18 cellular contexts compared by ENCODE assay signal in the genomic region with DNA sequence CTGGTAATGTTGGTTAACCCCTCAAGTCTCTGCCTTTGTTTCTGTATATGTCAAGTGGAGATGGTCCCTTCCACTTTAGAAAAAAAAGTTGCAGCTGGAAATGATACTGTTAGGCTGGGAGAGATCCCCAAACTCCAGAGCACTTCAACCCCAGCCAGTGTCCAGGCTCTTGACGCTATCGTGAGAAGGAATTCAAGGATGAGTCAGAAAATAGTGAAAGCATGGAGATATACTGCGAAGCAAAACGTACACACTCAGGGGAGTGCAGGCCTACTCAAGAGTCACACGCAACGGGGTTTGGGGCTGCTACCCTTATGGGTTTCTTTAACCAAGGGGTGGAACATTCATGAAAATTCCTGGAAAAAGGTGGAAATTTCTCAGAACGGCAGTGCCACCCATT. TPM values are rescaled to one million over a fixed set of nuclear protein-coding genes. Genes with fewer than 3 reads are reported as not detected.
DNase-seq lines count a peak whose midpoint lies in the region; ATAC-seq and TF ChIP-seq lines count a peak whose summit lies in the region.
"Had no signal": no experiment of that assay in that cellular context is flagged by ENCODE, and none has a peak within 500 bp of the region (broad histone marks: within the 10 kb centered on the region; RNA-seq: fewer than 3 reads in every experiment).

No MANE protein-coding gene starts in this region.

- H3K9me3 ChIP-seq in body of pancreas: no peaks in the 10 kb centered on the region
- H3K9me3 ChIP-seq in mesodermal cell (ENCODE audit: control insufficient read depth, low read length): no peaks in the 10 kb centered on the region
- H3K9me3 ChIP-seq: A549 had no signal

- H3K27ac ChIP-seq in body of pancreas (peak overlapping the region in 3 of 4 donors; percentile 48 to 84 (median 58)), mesodermal cell (ENCODE audit: low read depth, low read length, severe bottlenecking) (peak overlapping the region; percentile 6)
- H3K27ac ChIP-seq: A549 had no signal

- TF ChIP-seq CTCF in body of pancreas (IDR thresholded peaks at IDR 0.05): no peak
- TF ChIP-seq CTCF in fibroblast of pulmonary artery (IDR thresholded peaks at IDR 0.05; ENCODE audit: low read length, missing control alignments): no peak

- H3K4me3 ChIP-seq in body of pancreas (no peak overlapping the region), fibroblast of pulmonary artery (replicated peaks; ENCODE audit: low read depth, low read length) (no peak overlapping the region), mesodermal cell (ENCODE audit: extremely low read depth, insufficient read depth, low read length, poor library complexity, severe bottlenecking) (no peak overlapping the region)
- H3K4me3 ChIP-seq: A549, GM23338 had no signal

- intact Hi-C loops in body of pancreas (cut with DNase I): no loop called here

- peaks cover 59% of the 10 kb centered on the region for H3K4me1 ChIP-seq in body of pancreas
- peaks cover 23% of the 10 kb centered on the region for H3K4me1 ChIP-seq in mesodermal cell (ENCODE audit: control insufficient read depth, insufficient read depth, low read length, poor library complexity, severe bottlenecking)
- H3K4me1 ChIP-seq: A549 had no signal

- 82 to 91% methylated on average over 7 of the region's 7 CpGs for WGBS in body of pancreas, 2 donors
- WGBS in mesodermal cell (ENCODE audit: insufficient coverage in 2 of 2), 2 experiments: 87 to 96% methylated on average over 6 to 7 of the region's 7 CpGs

- ATAC-seq in body of pancreas: no peak
- no peak for ATAC-seq in HG03439 (IDR thresholded peaks at IDR 0.05; ENCODE audit: unreplicated experiment)
- ATAC-seq: A549; CD8-positive, alpha-beta T cell; GM23338; HepG2 had no signal

- DNase-seq in body of pancreas (no peak), fibroblast of pulmonary artery (ENCODE audit: low read depth) (peak; percentile 40)
- no peak for DNase-seq in central memory CD4-positive, alpha-beta T cell
- no peak for DNase-seq in stimulated activated CD4-positive, alpha-beta T cell treated with anti-CD3 and anti-CD28 coated beads, Interleukin-4, amount 100 ng/mL, for 24 hours
- DNase-seq: CD8-positive, alpha-beta T cell; COR-L47; DMS153; DMS79 treated with DMSO at 0.1 percent for 48 hours; GDM1; H7 had no signal

- no peak for TF ChIP-seq POLR2A in body of pancreas (IDR thresholded peaks at IDR 0.05)

- H3K36me3 ChIP-seq in body of pancreas (replicated peaks in 1 of 2; ENCODE audit: insufficient read depth in 1 of 2, low read depth in 2 of 2): no peaks in the 10 kb centered on the region
- peaks cover 16% of the 10 kb centered on the region for H3K36me3 ChIP-seq in mesodermal cell (ENCODE audit: control insufficient read depth, insufficient read depth, low read length)

- no peaks in the 10 kb centered on the region for H3K27me3 ChIP-seq in body of pancreas

RNA-seq across cellular contexts. Expression of gene KCNV2, which starts 24.9 kb away (rescaled TPM):
- not detected for total RNA-seq in body of pancreas
- not detected for polyA plus RNA-seq in mesodermal cell (2013, experiment 1 of 2)
- polyA plus RNA-seq in mesodermal cell (2013, experiment 2 of 2): not detected
- total RNA-seq: CD8-positive, alpha-beta T cell; GM23338; HepG2 had no signal
- polyA plus RNA-seq: A549, AG04450, BJ, CD14-positive monocyte, HepG2 had no signal
